Comparison of ENCODE assay signal across 8 cellular contexts in genomic region chr3:13072239-13073041, GRCh38. TPM values are rescaled to one million over a fixed set of nuclear protein-coding genes. Genes with fewer than 3 reads are reported as not detected.
A peak's percentile ranks its signal among the peaks of the same experiment; 100 is the strongest.
DNase-seq lines count a peak whose midpoint lies in the region; ATAC-seq and TF ChIP-seq lines count a peak whose summit lies in the region.

No MANE protein-coding gene starts in this region.

- H3K36me3 ChIP-seq in left ventricle myocardium inferior (no peaks in the 10 kb centered on the region), tibial artery (no peaks in the 10 kb centered on the region), thyroid gland (no peaks in the 10 kb centered on the region)

- ATAC-seq in HG03066 (IDR thresholded peaks at IDR 0.05; ENCODE audit: low read depth, unreplicated experiment), result peak; percentile 49

- H3K27me3 ChIP-seq in left ventricle myocardium inferior (ENCODE audit: low read depth) (peaks cover 30% of the 10 kb centered on the region), tibial artery (peaks cover 0 to 17% of the 10 kb centered on the region in 2 donors), thyroid gland (peaks cover 13% of the 10 kb centered on the region)

- TF ChIP-seq CTCF in left ventricle myocardium inferior (IDR thresholded peaks at IDR 0.05; ENCODE audit: borderline replicate concordance), result no peak
- TF ChIP-seq CTCF in tibial artery (IDR thresholded peaks at IDR 0.05), result no peak
- no peak for TF ChIP-seq CTCF in thyroid gland (IDR thresholded peaks at IDR 0.05)

- no peak for TF ChIP-seq POLR2A in thyroid gland (IDR thresholded peaks at IDR 0.05)

- peak; percentile 18 for DNase-seq in stimulated activated CD4-positive, alpha-beta T cell treated with anti-CD3 and anti-CD28 coated beads, Interleukin-15, amount 100 ng/mL, for 24 hours
- no peak for DNase-seq in stimulated activated CD4-positive, alpha-beta T cell treated with anti-CD3 and anti-CD28 coated beads, Interleukin-12 subunit alpha, Interleukin-12 subunit beta, amount 100 ng/mL, for 4 hours
- peak; percentile 97 for DNase-seq in RPMI8226
- DNase-seq in left ventricle myocardium inferior, result peak; percentile 77
- DNase-seq in tibial artery, result peak; percentile 53 to 92
- DNase-seq in activated gamma-delta T cell (lab: John Stamatoyannopoulos, UW), result no peak
- no peak for DNase-seq in thyroid gland

- 46 to 48% methylated on average over 12 to 19 of the region's 25 CpGs for WGBS in thyroid gland, 2 donors

- H3K4me1 ChIP-seq in left ventricle myocardium inferior, result peaks cover 32% of the 10 kb centered on the region
- peaks cover 0 to 35% (median 26%) of the 10 kb centered on the region in 4 donors for H3K4me1 ChIP-seq in tibial artery
- H3K4me1 ChIP-seq in thyroid gland, result peaks cover 0 to 6% of the 10 kb centered on the region in 2 donors

- H3K9me3 ChIP-seq in left ventricle myocardium inferior (replicated peaks) (no peaks in the 10 kb centered on the region), tibial artery (no peaks in the 10 kb centered on the region), thyroid gland (no peaks in the 10 kb centered on the region)

- H3K27ac ChIP-seq in left ventricle myocardium inferior (replicated peaks) (peak overlapping the region; percentile 75), tibial artery (peak overlapping the region; percentile 67 to 76), thyroid gland (no peak overlapping the region)

- H3K4me3 ChIP-seq in left ventricle myocardium inferior (peak overlapping the region; percentile 59), tibial artery (peak overlapping the region; percentile 52 to 56), thyroid gland (replicated peaks in 1 of 3) (no peak overlapping the region)

- intact Hi-C loops in left ventricle myocardium inferior (cut with micrococcal nuclease) (no loop called here), tibial artery (cut with DNase I; ENCODE audit: low total_unique reads) (loop anchor here (10.0 kb wide), 1 partner anchor 58 kb away; no protein-coding TSS in a partner anchor), thyroid gland (cut with DNase I) (no loop called here)

RNA-seq across cellular contexts. Expression of gene IQSEC1, which starts 0.8 kb away (rescaled TPM):
- total RNA-seq in left ventricle myocardium inferior (78.6 TPM), thyroid gland (10 to 100 TPM; 37.1 to 48.3 (median 38.9) TPM)

Comparison
In these comparisons a context has a peak if more than half of its experiments do, and no peak if none do; other contexts are left out.
1. DNase-seq: peak in stimulated activated CD4-positive, alpha-beta T cell treated with anti-CD3 and anti-CD28 coated beads, Interleukin-15, amount 100 ng/mL, for 24 hours (single experiment), RPMI8226 (single experiment), left ventricle myocardium inferior (single experiment) and tibial artery (2 of 2); none in stimulated activated CD4-positive, alpha-beta T cell treated with anti-CD3 and anti-CD28 coated beads, Interleukin-12 subunit alpha, Interleukin-12 subunit beta, amount 100 ng/mL, for 4 hours (single experiment), activated gamma-delta T cell (single experiment) and thyroid gland (0 of 2).
2. H3K27ac ChIP-seq: peak in left ventricle myocardium inferior (single experiment) and tibial artery (2 of 2); none in thyroid gland (0 of 3).
3. H3K4me3 ChIP-seq: peak in left ventricle myocardium inferior (single experiment) and tibial artery (2 of 2); none in thyroid gland (0 of 3).